Comparison of ENCODE assay signal across 25 cellular contexts in genomic region chr9:115012476-115012875, GRCh38.
"Had no signal": no experiment of that assay in that cellular context is flagged by ENCODE, and none has a peak within 500 bp of the region (broad histone marks: within the 10 kb centered on the region; RNA-seq: fewer than 3 reads in every experiment).

No MANE protein-coding gene starts in this region.

- H3K4me3 Mint-ChIP-seq: activated CD4-positive, alpha-beta memory T cell treated with anti-CD3 and anti-CD28 coated beads, Interleukin-2, amount 10 ng/mL, durations not matched to agents 7 days and 5 days; brain; effector memory CD8-positive, alpha-beta T cell; stimulated activated effector memory CD8-positive, alpha-beta T cell treated with anti-CD3 and anti-CD28 coated beads, Interleukin-12 subunit alpha, Interleukin-12 subunit beta, amount 100 ng/mL, for 72 hours had no signal

- FAIRE-seq: endothelial cell of umbilical vein, keratinocyte had no signal

- H3K9me3 Mint-ChIP-seq: activated CD4-positive, alpha-beta memory T cell treated with anti-CD3 and anti-CD28 coated beads, Interleukin-2, amount 10 ng/mL, durations not matched to agents 7 days and 5 days; brain; effector memory CD8-positive, alpha-beta T cell; naive thymus-derived CD4-positive, alpha-beta T cell; stimulated activated effector memory CD8-positive, alpha-beta T cell treated with anti-CD3 and anti-CD28 coated beads, Interleukin-12 subunit alpha, Interleukin-12 subunit beta, amount 100 ng/mL, for 72 hours had no signal

- ATAC-seq: effector memory CD8-positive, alpha-beta T cell; gastroesophageal sphincter; naive thymus-derived CD4-positive, alpha-beta T cell; right lobe of liver; stimulated activated effector memory CD8-positive, alpha-beta T cell treated with anti-CD3 and anti-CD28 coated beads, Interleukin-12 subunit alpha, Interleukin-12 subunit beta, amount 100 ng/mL, for 72 hours had no signal

- H3K27ac Mint-ChIP-seq: activated CD4-positive, alpha-beta memory T cell treated with anti-CD3 and anti-CD28 coated beads, Interleukin-2, amount 10 ng/mL, durations not matched to agents 7 days and 5 days; brain; effector memory CD8-positive, alpha-beta T cell; progenitor cell of endocrine pancreas; stimulated activated effector memory CD8-positive, alpha-beta T cell treated with anti-CD3 and anti-CD28 coated beads, Interleukin-12 subunit alpha, Interleukin-12 subunit beta, amount 100 ng/mL, for 72 hours had no signal

- H3K36me3 Mint-ChIP-seq: brain; stimulated activated effector memory CD8-positive, alpha-beta T cell treated with anti-CD3 and anti-CD28 coated beads, Interleukin-12 subunit alpha, Interleukin-12 subunit beta, amount 100 ng/mL, for 72 hours had no signal

- DNase-seq: activated CD4-positive, alpha-beta memory T cell treated with anti-CD3 and anti-CD28 coated beads, Interleukin-2, amount 10 ng/mL, durations not matched to agents 7 days and 5 days; activated CD4-positive, alpha-beta T cell treated with anti-CD3 and anti-CD28 coated beads for 4 hours; activated CD4-positive, CD25-positive, alpha-beta regulatory T cell; activated CD8-positive, alpha-beta memory T cell treated with anti-CD3 and anti-CD28 coated beads, Interleukin-2, amount 50 U/mL, for 48 hours; activated effector memory CD4-positive, alpha-beta T cell treated with Interleukin-2 at 50 U/mL for 16 hours; activated naive CD4-positive, alpha-beta T cell treated with Interleukin-2 at 50 U/mL for 16 hours; activated T-cell treated with anti-CD3 and anti-CD28 coated beads, Interleukin-2, amount 50 U/mL, for 48 hours; anterior cingulate cortex; effector memory CD8-positive, alpha-beta T cell; head of caudate nucleus; hippocampal formation; midbrain; naive thymus-derived CD4-positive, alpha-beta T cell; ovary; right lobe of liver; stimulated activated CD4-positive, alpha-beta T cell treated with anti-CD3 and anti-CD28 coated beads, Interleukin-12 subunit alpha, Interleukin-12 subunit beta, amount 100 ng/mL, for 4 hours; stimulated activated CD4-positive, alpha-beta T cell treated with anti-CD3 and anti-CD28 coated beads, Interleukin-4, amount 100 ng/mL, for 24 hours; stomach; thyroid gland had no signal
